In the genomic region with DNA sequence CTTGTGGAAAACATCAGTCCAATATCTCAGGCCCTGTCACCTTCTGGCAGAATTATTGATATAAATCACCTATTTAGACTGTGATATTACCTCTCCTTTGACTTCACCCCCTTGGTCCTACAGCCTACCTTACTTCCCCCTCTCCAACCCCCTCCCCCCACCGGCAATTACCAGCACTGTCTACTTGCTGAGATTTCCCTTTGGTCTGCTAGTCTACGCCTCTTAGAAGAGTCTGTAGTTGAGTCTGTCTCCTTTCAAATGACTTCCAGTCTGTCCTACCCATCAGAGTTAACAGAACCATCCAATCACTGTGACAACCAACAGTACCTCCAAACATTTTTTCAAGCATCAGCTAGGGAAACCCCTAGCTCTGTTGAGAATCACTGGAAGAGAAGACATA, we compare ENCODE assay signal across 10 cellular contexts. TPM values are rescaled to one million over a fixed set of nuclear protein-coding genes. Genes with fewer than 3 reads are reported as not detected.
A peak's percentile ranks its signal among the peaks of the same experiment; 100 is the strongest.
DNase-seq lines count a peak whose midpoint lies in the region; ATAC-seq and TF ChIP-seq lines count a peak whose summit lies in the region.
"Had no signal": no experiment of that assay in that cellular context is flagged by ENCODE, and none has a peak within 500 bp of the region (broad histone marks: within the 10 kb centered on the region; RNA-seq: fewer than 3 reads in every experiment).

No MANE protein-coding gene starts in this region.

- ATAC-seq in central memory CD8-positive, alpha-beta T cell (replicated peaks; ENCODE audit: extremely low read depth, poor library complexity, severe bottlenecking): peak; percentile 8
- ATAC-seq: PC-3 had no signal

- H3K27ac ChIP-seq in MM.1S (ENCODE audit: low read length): peak overlapping the region; percentile 80
- peak overlapping the region; percentile 53 for H3K27ac ChIP-seq in osteoblast (ENCODE audit: low read depth, low read length)

- peaks cover 6% of the 10 kb centered on the region for H3K36me3 Mint-ChIP-seq in central memory CD8-positive, alpha-beta T cell (ENCODE audit: insufficient read depth)

- peaks cover 40% of the 10 kb centered on the region for H3K4me1 Mint-ChIP-seq in central memory CD8-positive, alpha-beta T cell

- no peaks in the 10 kb centered on the region for H3K27me3 Mint-ChIP-seq in central memory CD8-positive, alpha-beta T cell

- H3K4me3 Mint-ChIP-seq in central memory CD8-positive, alpha-beta T cell: peak overlapping the region; percentile 66

- H3K4me2 ChIP-seq in MM.1S (ENCODE audit: low read depth, low read length) (peak overlapping the region; percentile 64), osteoblast (ENCODE audit: insufficient read depth, low read length) (peak overlapping the region; percentile 34)

- H3K79me2 ChIP-seq in MM.1S (ENCODE audit: low read length): peaks cover 18% of the 10 kb centered on the region
- H3K79me2 ChIP-seq in osteoblast (ENCODE audit: insufficient read depth, low read length): peaks cover 18% of the 10 kb centered on the region

- no peaks in the 10 kb centered on the region for H3K9me3 Mint-ChIP-seq in central memory CD8-positive, alpha-beta T cell

- H3K27me3 ChIP-seq in MM.1S (replicated peaks; ENCODE audit: insufficient read depth, low read length) (no peaks in the 10 kb centered on the region), osteoblast (ENCODE audit: insufficient read depth, low read length) (no peaks in the 10 kb centered on the region)

- H3K4me1 ChIP-seq in MM.1S (ENCODE audit: low read length) (peaks cover 29% of the 10 kb centered on the region), osteoblast (ENCODE audit: insufficient read depth, low read length) (peaks cover 19% of the 10 kb centered on the region)

- no peaks in the 10 kb centered on the region for H3K9me3 ChIP-seq in MM.1S (replicated peaks; ENCODE audit: insufficient read depth, low read length)
- no peaks in the 10 kb centered on the region for H3K9me3 ChIP-seq in osteoblast (ENCODE audit: low read depth, low read length)

- H3F3A ChIP-seq in MM.1S (ENCODE audit: insufficient read depth, low read length): peaks cover 20% of the 10 kb centered on the region

- no peaks in the 10 kb centered on the region for H3K9me2 ChIP-seq in MM.1S (replicated peaks; ENCODE audit: insufficient read depth, low read length)

- H3K9ac ChIP-seq in MM.1S (ENCODE audit: low read length): peak overlapping the region; percentile 14; the same call in 1 of the 2 replicates

- H3K4me3 ChIP-seq in MM.1S (ENCODE audit: low read length) (peak overlapping the region; percentile 15; the same call in 1 of the 2 replicates), osteoblast (ENCODE audit: insufficient read depth, low read length) (no peak overlapping the region)

- H4K20me1 ChIP-seq in MM.1S (ENCODE audit: insufficient read depth, low read length) (no peaks in the 10 kb centered on the region), osteoblast (ENCODE audit: insufficient read depth, low read length) (no peaks in the 10 kb centered on the region)

- H3K27ac Mint-ChIP-seq in central memory CD8-positive, alpha-beta T cell (ENCODE audit: low read depth): peak overlapping the region; percentile 82

- TF ChIP-seq CTCF in MM.1S (IDR thresholded peaks at IDR 0.05; ENCODE audit: low read length): no peak
- no peak for TF ChIP-seq CTCF in osteoblast (IDR thresholded peaks at IDR 0.05; ENCODE audit: extremely low read depth, low read depth, low read length)

- DNase-seq in ELF-1 (ENCODE audit: low read depth, low spot score) (peak; percentile 45), MM.1S (peak; percentile 24), osteoblast (ENCODE audit: insufficient read length, low spot score, missing footprints) (no peak), NOMO-1 (lab: John Stamatoyannopoulos, UW; ENCODE audit: unreplicated experiment in 2 of 2) (no peak), NCI-H69 (lab: John Stamatoyannopoulos, UW) (no peak)
- DNase-seq in central memory CD8-positive, alpha-beta T cell (ENCODE audit: low spot score in 2 of 2): no peak
- no peak for DNase-seq in activated CD4-positive, CD25-positive, alpha-beta regulatory T cell (lab: John Stamatoyannopoulos, UW)
- DNase-seq: DMS53, NCI-H2029, PC-3 had no signal

- no peaks in the 10 kb centered on the region for H3K36me3 ChIP-seq in MM.1S (replicated peaks; ENCODE audit: insufficient read depth, low read length)
- no peaks in the 10 kb centered on the region for H3K36me3 ChIP-seq in osteoblast (ENCODE audit: insufficient read depth, low read length)

- H2AFZ ChIP-seq in MM.1S (ENCODE audit: low read length) (peak overlapping the region; percentile 61), osteoblast (ENCODE audit: low read length) (peak overlapping the region; percentile 44)

RNA-seq across cellular contexts. Expression of a gene that starts 3.0 kb away (rescaled TPM):
- 79.0 and 81.8 TPM in 2 replicates for total RNA-seq in osteoblast

RNA-seq across cellular contexts. Expression of a gene that starts 16.2 kb away (rescaled TPM):
- total RNA-seq in osteoblast: 14.1 TPM in 2 replicates

Comparison
In these comparisons a context has a peak if more than half of its experiments do, and no peak if none do; other contexts are left out.
1. DNase-seq: peak in ELF-1 (single experiment) and MM.1S (single experiment); none in central memory CD8-positive, alpha-beta T cell (0 of 2), osteoblast (single experiment), NOMO-1 (0 of 2), activated CD4-positive, CD25-positive, alpha-beta regulatory T cell (0 of 4) and NCI-H69 (single experiment).